15 cellular contexts compared by ENCODE assay signal in the genomic region with DNA sequence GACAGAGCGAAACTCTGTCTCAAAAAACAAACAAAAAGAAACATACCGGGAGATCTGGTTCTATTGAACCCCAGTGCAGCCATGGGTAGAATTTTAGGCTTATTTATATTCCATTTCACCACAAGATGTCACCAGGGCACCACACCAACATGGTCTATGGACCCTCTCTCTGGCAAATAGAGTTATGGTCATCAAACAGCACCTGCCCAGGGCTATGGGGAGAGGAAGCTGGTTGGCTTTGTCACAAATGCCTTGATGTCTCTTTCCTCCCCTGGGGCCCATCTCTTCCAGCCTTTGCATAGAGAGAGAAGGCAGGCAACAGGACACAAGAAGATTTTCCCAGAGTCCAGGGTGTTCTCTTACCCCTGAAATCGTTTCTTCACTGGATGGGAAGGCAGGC.
DNase-seq lines count a peak whose midpoint lies in the region; ATAC-seq and TF ChIP-seq lines count a peak whose summit lies in the region.
"Had no signal": no experiment of that assay in that cellular context is flagged by ENCODE, and none has a peak within 500 bp of the region (broad histone marks: within the 10 kb centered on the region; RNA-seq: fewer than 3 reads in every experiment).

No MANE protein-coding gene starts in this region.

- H3K27me3 Mint-ChIP-seq in Calu3 (ENCODE audit: unreplicated experiment) = no peaks in the 10 kb centered on the region

- BruUV-seq in Calu3 (replicated peaks; lab: Mats Ljungman, UMichigan) = no TSS peak

- no peak overlapping the region for H3K9ac ChIP-seq in SK-N-SH

- peak; percentile 26 to 77 (median 50) for ATAC-seq in right lobe of liver
- ATAC-seq in HG02885 (IDR thresholded peaks at IDR 0.05; ENCODE audit: poor library complexity, unreplicated experiment) = no peak
- no peak for ATAC-seq in GM18867 (IDR thresholded peaks at IDR 0.05; ENCODE audit: unreplicated experiment)
- ATAC-seq: mucosa of descending colon had no signal

- H3K4me1 ChIP-seq in SK-N-SH (ENCODE audit: control insufficient read depth in 1 of 2, insufficient read depth in 2 of 2, low read depth in 1 of 2, low read length in 1 of 2) (no peaks in the 10 kb centered on the region), right lobe of liver (no peaks in the 10 kb centered on the region)
- H3K4me1 ChIP-seq: colonic mucosa, spleen had no signal

- no peak overlapping the region for H2AFZ ChIP-seq in SK-N-SH (ENCODE audit: low read depth)

- H3K9me3 Mint-ChIP-seq in Calu3 (ENCODE audit: low read depth, unreplicated experiment) = no peaks in the 10 kb centered on the region

- H3K79me2 ChIP-seq in SK-N-SH (ENCODE audit: insufficient read depth) = no peaks in the 10 kb centered on the region; the same call in 1 of the 2 replicates

- H3K27me3 ChIP-seq in SK-N-SH (ENCODE audit: insufficient read depth) (no peaks in the 10 kb centered on the region), right lobe of liver (no peaks in the 10 kb centered on the region)
- H3K27me3 ChIP-seq: colonic mucosa, spleen had no signal

- no peaks in the 10 kb centered on the region for H4K20me1 ChIP-seq in SK-N-SH (ENCODE audit: insufficient read depth)

- no peaks in the 10 kb centered on the region for H3K9me2 ChIP-seq in SK-N-SH

- TF ChIP-seq CTCF in Calu3 (IDR thresholded peaks at IDR 0.05; ENCODE audit: unreplicated experiment) (peak; percentile 46), SK-N-SH (IDR thresholded peaks at IDR 0.05) (peak; percentile 52), right lobe of liver (IDR thresholded peaks at IDR 0.05) (peak; percentile 6 to 29 (median 22))

- H3K4me3 ChIP-seq in SK-N-SH (ENCODE audit: low read depth in 2 of 2, low read length in 1 of 2) (no peak overlapping the region), right lobe of liver (no peak overlapping the region)
- H3K4me3 ChIP-seq: colonic mucosa, mucosa of descending colon, spleen had no signal

- no peak overlapping the region for H3K27ac Mint-ChIP-seq in Calu3 (ENCODE audit: unreplicated experiment)

- 92% methylated on average over 3 of the region's 3 CpGs for WGBS in SK-N-SH (ENCODE audit: low lambda C conversion rate)
- 65% methylated on average over 3 of the region's 3 CpGs for WGBS in right lobe of liver (ENCODE audit: insufficient coverage, low coverage, low lambda C conversion rate, missing lambda C conversion rate)

- no peak for TF ChIP-seq EP300 in SK-N-SH (IDR thresholded peaks at IDR 0.05; ENCODE audit: borderline replicate concordance in 1 of 2, low read depth in 1 of 2, low read length in 1 of 2)

- no peaks in the 10 kb centered on the region for H3K4me1 Mint-ChIP-seq in Calu3 (ENCODE audit: low read depth, unreplicated experiment)

- DNase-seq in Calu3 (peak; percentile 35), LHCN-M2 (ENCODE audit: low read depth) (peak; percentile 7), SK-N-SH (peak; percentile 49), right lobe of liver (no peak), hypothalamus (lab: John Stamatoyannopoulos, UW) (no peak)
- DNase-seq in NK-92 treated with Interleukin-12 subunit alpha and Interleukin-12 subunit beta, amount 100 ng/mL, for 24 hours (lab: John Stamatoyannopoulos, UW) = no peak
- DNase-seq: activated gamma-delta T cell treated with Interleukin-2 at 50 U/mL for 16 hours; colonic mucosa; DMS153; mucosa of descending colon; spleen; stimulated activated naive CD4-positive, alpha-beta T cell treated with Interleukin-2 at 50 U/mL for 16 hours had no signal

- H3K27ac ChIP-seq in SK-N-SH (ENCODE audit: low read depth in 2 of 2, low read length in 1 of 2) (no peak overlapping the region), right lobe of liver (no peak overlapping the region)
- H3K27ac ChIP-seq: colonic mucosa, HL-60, spleen had no signal

- CTCF ChIA-PET in Calu3 (lab: Charles Lee) = interaction anchor here (0.7 kb wide), 2 partner anchors 127 to 1067 kb away, joined by 5 read pairs; no protein-coding TSS in a partner anchor
- CTCF ChIA-PET in SK-N-SH (lab: Yijun Ruan, JAX) = interaction anchor here (0.6 to 1.7 kb wide), 6 partner anchors 8 to 1376 kb away, joined by 3 to 5 read pairs (median 3); no protein-coding TSS in a partner anchor

- TF ChIP-seq POLR2A in right lobe of liver (IDR thresholded peaks at IDR 0.05) = no peak

- POLR2A ChIA-PET in SK-N-SH (lab: Yijun Ruan, JAX) = no interaction called here

- H3F3A ChIP-seq in SK-N-SH (replicated peaks; ENCODE audit: insufficient read depth) = no peaks in the 10 kb centered on the region

- peak; percentile 80 for TF ChIP-seq RAD21 in SK-N-SH (IDR thresholded peaks at IDR 0.05; ENCODE audit: low read length)

- no peak overlapping the region for H3K4me2 ChIP-seq in SK-N-SH

- H3K36me3 ChIP-seq in SK-N-SH (replicated peaks in 1 of 2; ENCODE audit: control insufficient read depth in 1 of 2, insufficient read depth in 2 of 2, low read length in 1 of 2) (no peaks in the 10 kb centered on the region), right lobe of liver (no peaks in the 10 kb centered on the region)
- H3K36me3 ChIP-seq: colonic mucosa, spleen had no signal

- intact Hi-C loops in Calu3 (cut with micrococcal nuclease; ENCODE audit: unreplicated experiment) (loop anchor here (5.0 kb wide), 1 partner anchor 209 kb away; no protein-coding TSS in a partner anchor), right lobe of liver (cut with DNase I) (loop anchor here in 1 of 2 donors (10.0 kb wide), 1 partner anchor 83 kb away; no protein-coding TSS in a partner anchor)

- H3K36me3 Mint-ChIP-seq in Calu3 (ENCODE audit: insufficient read depth, unreplicated experiment) = no peaks in the 10 kb centered on the region

- no peaks in the 10 kb centered on the region for H3K9me3 ChIP-seq in SK-N-SH
- no peaks in the 10 kb centered on the region for H3K9me3 ChIP-seq in right lobe of liver
- H3K9me3 ChIP-seq: colonic mucosa, mucosa of descending colon, spleen had no signal

- H3K4me3 Mint-ChIP-seq in Calu3 (ENCODE audit: low read depth, unreplicated experiment) = no peak overlapping the region

TF ChIP-seq in SK-N-SH, 30 proteins besides CTCF, POLR2A, EP300 and RAD21:
- peak; percentile 50; the same call in 1 of the 2 replicates for TF ChIP-seq SMC3 (IDR thresholded peaks at IDR 0.05; ENCODE audit: low read depth, low read length)
- TF ChIP-seq, protein P1, sequence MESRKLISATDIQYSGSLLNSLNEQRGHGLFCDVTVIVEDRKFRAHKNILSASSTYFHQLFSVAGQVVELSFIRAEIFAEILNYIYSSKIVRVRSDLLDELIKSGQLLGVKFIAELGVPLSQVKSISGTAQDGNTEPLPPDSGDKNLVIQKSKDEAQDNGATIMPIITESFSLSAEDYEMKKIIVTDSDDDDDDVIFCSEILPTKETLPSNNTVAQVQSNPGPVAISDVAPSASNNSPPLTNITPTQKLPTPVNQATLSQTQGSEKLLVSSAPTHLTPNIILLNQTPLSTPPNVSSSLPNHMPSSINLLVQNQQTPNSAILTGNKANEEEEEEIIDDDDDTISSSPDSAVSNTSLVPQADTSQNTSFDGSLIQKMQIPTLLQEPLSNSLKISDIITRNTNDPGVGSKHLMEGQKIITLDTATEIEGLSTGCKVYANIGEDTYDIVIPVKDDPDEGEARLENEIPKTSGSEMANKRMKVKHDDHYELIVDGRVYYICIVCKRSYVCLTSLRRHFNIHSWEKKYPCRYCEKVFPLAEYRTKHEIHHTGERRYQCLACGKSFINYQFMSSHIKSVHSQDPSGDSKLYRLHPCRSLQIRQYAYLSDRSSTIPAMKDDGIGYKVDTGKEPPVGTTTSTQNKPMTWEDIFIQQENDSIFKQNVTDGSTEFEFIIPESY (IDR thresholded peaks at IDR 0.05; ENCODE audit: borderline replicate concordance, low read depth) = no peak

Comparison
In these comparisons a context has a peak if more than half of its experiments do, and no peak if none do; other contexts are left out.
1. DNase-seq: peak in Calu3 (single experiment), LHCN-M2 (single experiment) and SK-N-SH (single experiment); none in right lobe of liver (0 of 3), NK-92 treated with Interleukin-12 subunit alpha and Interleukin-12 subunit beta, amount 100 ng/mL, for 24 hours (single experiment) and hypothalamus (0 of 51).
2. ATAC-seq: peak in right lobe of liver (4 of 4); none in HG02885 (single experiment) and GM18867 (single experiment).
3. Peak in every context shown above with its lines, with median percentiles within 50 percentile points of each other: CTCF ChIP-seq.